ENCODE assay signal across 30 cellular contexts in genomic region chr14:19771895-19772430, GRCh38. TPM values are rescaled to one million over a fixed set of nuclear protein-coding genes. Genes with fewer than 3 reads are reported as not detected.
DNase-seq lines count a peak whose midpoint lies in the region; ATAC-seq and TF ChIP-seq lines count a peak whose summit lies in the region.
"Had no signal": no experiment of that assay in that cellular context is flagged by ENCODE, and none has a peak within 500 bp of the region (broad histone marks: within the 10 kb centered on the region; RNA-seq: fewer than 3 reads in every experiment).

No MANE protein-coding gene starts in this region.

- H3K27ac ChIP-seq in heart right ventricle (no peak overlapping the region), right atrium auricular region (no peak overlapping the region)
- H3K27ac ChIP-seq: SJSA1 had no signal

- H3K27me3 ChIP-seq in heart right ventricle: no peaks in the 10 kb centered on the region
- H3K27me3 ChIP-seq in right atrium auricular region: no peaks in the 10 kb centered on the region
- H3K27me3 ChIP-seq: BE2C, SJSA1 had no signal

- H3K36me3 ChIP-seq in heart right ventricle (no peaks in the 10 kb centered on the region), right atrium auricular region (no peaks in the 10 kb centered on the region)
- H3K36me3 ChIP-seq: BE2C, SJSA1 had no signal

- intact Hi-C loops in heart right ventricle (cut with DNase I): no loop called here

- no peak for TF ChIP-seq CTCF in heart right ventricle (IDR thresholded peaks at IDR 0.05)
- TF ChIP-seq CTCF in right atrium auricular region (IDR thresholded peaks at IDR 0.05): no peak

- H3K4me1 ChIP-seq in heart right ventricle: no peaks in the 10 kb centered on the region
- no peaks in the 10 kb centered on the region for H3K4me1 ChIP-seq in right atrium auricular region
- H3K4me1 ChIP-seq: BE2C, SJSA1 had no signal

- DNase-seq in heart right ventricle (no peak), right atrium auricular region (ENCODE audit: low spot score) (no peak), NOMO-1 treated with DMSO at 0.1 percent for 48 hours (lab: John Stamatoyannopoulos, UW; ENCODE audit: unreplicated experiment) (peak; percentile 69), globus pallidus (ENCODE audit: low spot score) (peak; percentile 17), SHP77 (lab: John Stamatoyannopoulos, UW) (no peak), NCI-H446 treated with DMSO at 0.1 percent for 48 hours (lab: John Stamatoyannopoulos, UW) (no peak), RKO (ENCODE audit: low spot score) (no peak)
- DNase-seq in activated CD4-positive, alpha-beta T cell treated with anti-CD3 and anti-CD28 coated beads, Interleukin-2, amount 50 U/mL, for 4 hours: no peak
- DNase-seq: activated CD4-positive, alpha-beta T cell treated with anti-CD3 and anti-CD28 coated beads, Interleukin-2, amount 50 U/mL, for 48 hours; activated CD8-positive, alpha-beta memory T cell treated with anti-CD3 and anti-CD28 coated beads, Interleukin-2, amount 50 U/mL, for 48 hours; activated naive CD8-positive, alpha-beta T cell treated with anti-CD3 and anti-CD28 coated beads for 36 hours; BE2C; COR-L47; effector CD8-positive, alpha-beta T cell; foreskin melanocyte; hippocampal formation; MM.1S; NCI-H1694 treated with DMSO at 0.1 percent for 48 hours; small intestine; stimulated activated CD4-positive, alpha-beta T cell treated with anti-CD3 and anti-CD28 coated beads, Interleukin-2, amount 100 ng/mL, for 24 hours had no signal

- H3K4me3 ChIP-seq in heart right ventricle (no peak overlapping the region), right atrium auricular region (no peak overlapping the region)
- H3K4me3 ChIP-seq: lung, SJSA1 had no signal

- 88% methylated on average over 1 of the region's 1 CpG for WGBS in heart right ventricle, 2 donors

- peaks cover 0 to 21% (median 0%) of the 10 kb centered on the region in 11 donors for H3K9me3 ChIP-seq in heart right ventricle
- no peaks in the 10 kb centered on the region for H3K9me3 ChIP-seq in right atrium auricular region
- H3K9me3 ChIP-seq: BE2C, SJSA1 had no signal

- ATAC-seq in heart right ventricle: peak in 5 of 8 donors; percentile 23 to 73 (median 64)
- ATAC-seq: esophagus mucosa; stimulated activated effector memory CD8-positive, alpha-beta T cell treated with anti-CD3 and anti-CD28 coated beads, Interleukin-12 subunit alpha, Interleukin-12 subunit beta, amount 100 ng/mL, for 72 hours had no signal

RNA-seq across cellular contexts. Expression of gene OR4M1, which starts 1.3 kb away (rescaled TPM):
- total RNA-seq in heart right ventricle (not detected), right atrium auricular region (not detected)
- not detected for polyA plus RNA-seq in heart right ventricle
- total RNA-seq: A172; activated naive CD8-positive, alpha-beta T cell treated with anti-CD3 and anti-CD28 coated beads for 36 hours; activated T-helper 2 cell treated with anti-CD3 and anti-CD28 coated beads, Interferon-gamma antibody, Interleukin-2, Interleukin-4, amounts not matched to agents 10 μg/mL and 5 μg/mL and 100 μg/mL, durations not matched to agents 14 hours and 24 hours and 36 hours; chondrocyte; esophagus mucosa; lung; progenitor cell of endocrine pancreas; SJSA1 had no signal
- polyA plus RNA-seq: lung, small intestine, thymus had no signal

RNA-seq across cellular contexts. Expression of gene OR4Q3, which starts 28.6 kb away (rescaled TPM):
- total RNA-seq in heart right ventricle (not detected), right atrium auricular region (not detected)
- polyA plus RNA-seq in heart right ventricle: not detected
- total RNA-seq: A172; activated naive CD8-positive, alpha-beta T cell treated with anti-CD3 and anti-CD28 coated beads for 36 hours; activated T-helper 2 cell treated with anti-CD3 and anti-CD28 coated beads, Interferon-gamma antibody, Interleukin-2, Interleukin-4, amounts not matched to agents 10 μg/mL and 5 μg/mL and 100 μg/mL, durations not matched to agents 14 hours and 24 hours and 36 hours; chondrocyte; esophagus mucosa; H4; lung; progenitor cell of endocrine pancreas; SJSA1 had no signal
- polyA plus RNA-seq: lung, small intestine, thymus had no signal

RNA-seq across cellular contexts. Expression of gene OR4N2, which starts 31.6 kb away (rescaled TPM):
- total RNA-seq in heart right ventricle (not detected), right atrium auricular region (not detected)
- not detected for polyA plus RNA-seq in heart right ventricle
- total RNA-seq: A172; activated naive CD8-positive, alpha-beta T cell treated with anti-CD3 and anti-CD28 coated beads for 36 hours; activated T-helper 2 cell treated with anti-CD3 and anti-CD28 coated beads, Interferon-gamma antibody, Interleukin-2, Interleukin-4, amounts not matched to agents 10 μg/mL and 5 μg/mL and 100 μg/mL, durations not matched to agents 14 hours and 24 hours and 36 hours; chondrocyte; esophagus mucosa; lung; progenitor cell of endocrine pancreas; SJSA1 had no signal
- polyA plus RNA-seq: small intestine had no signal

RNA-seq across cellular contexts. Expression of gene OR11H2, which starts 58.3 kb away (rescaled TPM):
- not detected for total RNA-seq in heart right ventricle
- polyA plus RNA-seq in heart right ventricle: not detected
- total RNA-seq in right atrium auricular region: not detected
- total RNA-seq: A172; activated naive CD8-positive, alpha-beta T cell treated with anti-CD3 and anti-CD28 coated beads for 36 hours; activated T-helper 2 cell treated with anti-CD3 and anti-CD28 coated beads, Interferon-gamma antibody, Interleukin-2, Interleukin-4, amounts not matched to agents 10 μg/mL and 5 μg/mL and 100 μg/mL, durations not matched to agents 14 hours and 24 hours and 36 hours; chondrocyte; esophagus mucosa; H4; lung; progenitor cell of endocrine pancreas; SJSA1 had no signal
- polyA plus RNA-seq: lung, small intestine, thymus had no signal

Comparison
In these comparisons a context has a peak if more than half of its experiments do, and no peak if none do; other contexts are left out.
1. DNase-seq: peak in NOMO-1 treated with DMSO at 0.1 percent for 48 hours (single experiment) and globus pallidus (single experiment); none in heart right ventricle (0 of 2), right atrium auricular region (single experiment), activated CD4-positive, alpha-beta T cell treated with anti-CD3 and anti-CD28 coated beads, Interleukin-2, amount 50 U/mL, for 4 hours (0 of 2), SHP77 (0 of 2), NCI-H446 treated with DMSO at 0.1 percent for 48 hours (single experiment) and RKO (single experiment).